8 cellular contexts compared by ENCODE assay signal in genomic region chr14:66507722-66508546, GRCh38. TPM values are rescaled to one million over a fixed set of nuclear protein-coding genes. Genes with fewer than 3 reads are reported as not detected.
A peak's percentile ranks its signal among the peaks of the same experiment; 100 is the strongest.
DNase-seq lines count a peak whose midpoint lies in the region; ATAC-seq, FAIRE-seq and TF ChIP-seq lines count a peak whose summit lies in the region.

GPHN (plus strand) TSS chr14:66508147.

- H3K27me3 Mint-ChIP-seq in activated B cell treated with CpG ODN at 0.5 μM for 24 hours (peaks cover 6% of the 10 kb centered on the region), immature natural killer cell (ENCODE audit: low read depth in 3 of 3) (peaks cover 2 to 6% (median 3%) of the 10 kb centered on the region in 3 donors)

- ATAC-seq in HG03066 (IDR thresholded peaks at IDR 0.05; ENCODE audit: low read depth, unreplicated experiment) (peak; percentile 74), activated B cell treated with CpG ODN at 0.5 μM for 24 hours (ENCODE audit: low read depth) (peak; percentile 85)

- peaks cover 8 to 50% (median 26%) of the 10 kb centered on the region in 6 donors for H3K4me1 ChIP-seq in spleen

- WGBS in spleen, 5 donors = 0 to 1% (median 1%) methylated on average over 57 to 91 of the region's 91 CpGs

- H3K4me3 ChIP-seq in spleen = peak within 1 kb of the TSS; percentile 77 to 99 (median 90)

- H3K27ac Mint-ChIP-seq in activated B cell treated with CpG ODN at 0.5 μM for 24 hours (peak within 1 kb of the TSS; percentile 86), immature natural killer cell (peak within 1 kb of the TSS; percentile 75 to 90 (median 86))

- TF ChIP-seq CTCF in activated B cell treated with CpG ODN at 0.5 μM for 24 hours (IDR thresholded peaks at IDR 0.05) (no peak), spleen (IDR thresholded peaks at IDR 0.05 in 8 of 11, conservative IDR thresholded peaks at IDR 0.05 in 3 of 11) (peak in 7 of 11 experiments; percentile 12 to 46 (median 30))

- H3K4me3 Mint-ChIP-seq in activated B cell treated with CpG ODN at 0.5 μM for 24 hours = peak within 1 kb of the TSS; percentile 97
- peak within 1 kb of the TSS; percentile 95 to 99 (median 98) for H3K4me3 Mint-ChIP-seq in immature natural killer cell

- H3K4me1 Mint-ChIP-seq in activated B cell treated with CpG ODN at 0.5 μM for 24 hours (peaks cover 23% of the 10 kb centered on the region), immature natural killer cell (peaks cover 19 to 20% of the 10 kb centered on the region in 2 donors)

- no peaks in the 10 kb centered on the region for H3K9me3 ChIP-seq in spleen

- CTCF ChIA-PET in activated B cell treated with CpG ODN at 0.5 μM for 24 hours (lab: Charles Lee) = interaction anchor here (0.7 to 1.6 kb wide), 4 partner anchors 11 to 852 kb away, joined by 3 to 6 read pairs (median 4); partner anchors contain the start of gene ATP6V1D

- DNase-seq in NCI-H2171 (lab: John Stamatoyannopoulos, UW) (peak; percentile 99), activated B cell treated with CpG ODN at 0.5 μM for 24 hours (peak; percentile 75), caudate nucleus (lab: John Stamatoyannopoulos, UW) (peak; percentile 41 to 98 (median 94)), immature natural killer cell (peak; percentile 77 to 87 (median 80)), spleen (peak; percentile 97)

- H3K27me3 ChIP-seq in spleen (replicated peaks in 1 of 7) = peaks cover 0 to 11% (median 0%) of the 10 kb centered on the region in 7 donors

- H3K9me3 Mint-ChIP-seq in activated B cell treated with CpG ODN at 0.5 μM for 24 hours = peaks cover 1% of the 10 kb centered on the region
- no peaks in the 10 kb centered on the region for H3K9me3 Mint-ChIP-seq in immature natural killer cell

- H3K36me3 Mint-ChIP-seq in activated B cell treated with CpG ODN at 0.5 μM for 24 hours (ENCODE audit: low read depth) (peaks cover 9% of the 10 kb centered on the region), immature natural killer cell (no peaks in the 10 kb centered on the region)

- TF ChIP-seq POLR2A in GM18526 (IDR thresholded peaks at IDR 0.05; ENCODE audit: extremely low read depth, insufficient read length) = peak; percentile 73
- TF ChIP-seq POLR2A in spleen (IDR thresholded peaks at IDR 0.05) = peak in 1 of 3 donors; percentile 54

- no peaks in the 10 kb centered on the region for H3K36me3 ChIP-seq in spleen

- intact Hi-C loops in activated B cell treated with CpG ODN at 0.5 μM for 24 hours (cut with micrococcal nuclease) (loop anchor here (1.0 to 5.0 kb wide), 9 partner anchors 13 to 1966 kb away; partner anchors contain the start of genes EIF2S1, FNTB, HSPA2 and PALS1), spleen (cut with DNase I; ENCODE audit: low total_unique reads) (no loop called here)

- H3K27ac ChIP-seq in caudate nucleus (ENCODE audit: low read depth, low read length) (peak within 1 kb of the TSS; percentile 93), spleen (peak within 1 kb of the TSS; percentile 76 to 92 (median 86))

- POLR2A ChIA-PET in activated B cell treated with CpG ODN at 0.5 μM for 24 hours (lab: Charles Lee) = interaction anchor here (0.6 to 1.8 kb wide), 4 partner anchors 11 to 852 kb away, joined by 3 to 7 read pairs (median 3); partner anchors contain the start of genes ATP6V1D and EIF2S1

- peak; percentile 93 for FAIRE-seq in A204.1 (lab: Jason Lieb, UNC)

RNA-seq across cellular contexts. Expression of gene GPHN, which starts in this region (rescaled TPM):
- total RNA-seq in activated B cell treated with CpG ODN at 0.5 μM for 24 hours = 36.9 and 40.8 TPM in 2 replicates
- polyA plus RNA-seq in immature natural killer cell = 1 to 10 TPM in 2 of 3 donors, not detected in 1; 2.1 to 4.4 TPM
- total RNA-seq in spleen = 10 to 100 TPM in 6 of 7 donors, 1 to 10 TPM in 1; 9.0 to 26.9 (median 15.4) TPM
- polyA plus RNA-seq in spleen = 10 to 100 TPM in 2 of 3 donors, 1 to 10 TPM in 1; 9.3 to 16.3 (median 16.1) TPM

Comparison
In these comparisons a context has a peak if more than half of its experiments do, and no peak if none do; other contexts are left out.
1. Peak in every context shown above with its lines: DNase-seq, ATAC-seq, H3K4me3 ChIP-seq and H3K27ac ChIP-seq.